Comparison of ENCODE assay signal across 21 cellular contexts in the genomic region with DNA sequence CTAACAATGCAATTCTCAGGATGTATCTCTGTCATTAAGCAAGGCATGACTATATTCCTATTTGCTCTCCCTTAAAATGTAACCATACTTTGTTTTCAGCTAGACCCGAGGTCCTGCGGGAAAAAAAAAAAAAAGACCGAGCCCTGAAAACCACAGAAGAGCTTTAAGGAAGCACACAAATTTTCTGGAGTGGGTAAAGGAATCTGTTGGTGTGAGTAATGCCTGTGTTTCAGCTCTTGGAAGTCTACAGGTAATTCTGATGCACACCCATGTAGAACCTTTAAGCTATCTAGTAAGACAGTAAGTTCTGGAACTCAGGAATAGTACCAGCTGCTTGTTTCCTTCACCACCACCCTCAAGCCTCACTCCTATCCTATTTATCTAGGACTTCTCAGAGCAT.
A peak's percentile ranks its signal among the peaks of the same experiment; 100 is the strongest.
DNase-seq lines count a peak whose midpoint lies in the region; ATAC-seq, FAIRE-seq and TF ChIP-seq lines count a peak whose summit lies in the region.
"Had no signal": no experiment of that assay in that cellular context is flagged by ENCODE, and none has a peak within 500 bp of the region (broad histone marks: within the 10 kb centered on the region; RNA-seq: fewer than 3 reads in every experiment).

No MANE protein-coding gene starts in this region.

- FAIRE-seq in A549 (lab: Jason Lieb, UNC), result no peak
- FAIRE-seq in astrocyte (lab: Jason Lieb, UNC), result no peak
- FAIRE-seq: A204.1, GM12892, H1 had no signal

- H3K27me3 Mint-ChIP-seq in astrocyte (ENCODE audit: low read depth, unreplicated experiment), result no peaks in the 10 kb centered on the region

- H3K4me3 ChIP-seq in A549 (no peak overlapping the region), astrocyte (ENCODE audit: insufficient read depth, low read depth, low read length) (no peak overlapping the region), lung (no peak overlapping the region), tibial nerve (no peak overlapping the region), psoas muscle (no peak overlapping the region)
- H3K4me3 ChIP-seq: GM23248 had no signal

- H3K36me3 Mint-ChIP-seq in astrocyte (ENCODE audit: low read depth, unreplicated experiment), result no peaks in the 10 kb centered on the region
- H3K36me3 Mint-ChIP-seq: CD4-positive, alpha-beta memory T cell had no signal

- no peak overlapping the region for H2AFZ ChIP-seq in astrocyte (ENCODE audit: low read depth, low read length)
- H2AFZ ChIP-seq: GM23248 had no signal

- H3K9me3 ChIP-seq in A549 (no peaks in the 10 kb centered on the region), astrocyte (ENCODE audit: insufficient read depth, low read depth, low read length) (no peaks in the 10 kb centered on the region), lung (ENCODE audit: control insufficient read depth in 2 of 2, insufficient read depth in 1 of 2, low read length in 1 of 2) (no peaks in the 10 kb centered on the region), tibial nerve (no peaks in the 10 kb centered on the region), psoas muscle (no peaks in the 10 kb centered on the region)

- TF ChIP-seq RAD21 in A549 (conservative IDR thresholded peaks at IDR 0.05 in 1 of 2, IDR thresholded peaks at IDR 0.05 in 1 of 2), result no peak

- H3K4me3 Mint-ChIP-seq in astrocyte (ENCODE audit: unreplicated experiment), result no peak overlapping the region
- H3K4me3 Mint-ChIP-seq: CD4-positive, alpha-beta memory T cell had no signal

- no peak for TF ChIP-seq EP300 in A549 (IDR thresholded peaks at IDR 0.05)
- TF ChIP-seq EP300 in tibial nerve (IDR thresholded peaks at IDR 0.05), result no peak

- no peak for TF ChIP-seq POLR2A in A549 (IDR thresholded peaks at IDR 0.05; ENCODE audit: low read length)
- no peak for TF ChIP-seq POLR2A in tibial nerve (IDR thresholded peaks at IDR 0.05)

- POLR2A ChIA-PET in A549 (lab: Yijun Ruan, JAX), result no interaction called here

- H3K4me2 ChIP-seq in A549 (peak overlapping the region; percentile 48), astrocyte (ENCODE audit: low read length) (no peak overlapping the region)

- DNase-seq in A549 (ENCODE audit: low read depth in 1 of 2, low spot score in 1 of 2) (no peak), astrocyte (ENCODE audit: low read depth) (peak; percentile 5), lung (ENCODE audit: low spot score) (no peak), tibial nerve (ENCODE audit: low spot score in 2 of 2) (no peak), psoas muscle (no peak)
- no peak for DNase-seq in activated CD4-positive, CD25-positive, alpha-beta regulatory T cell treated with anti-CD3 and anti-CD28 coated beads, Interleukin-2, amount 50 U/mL, for 72 hours
- DNase-seq: ACHN; AML-193; C1 segment of cervical spinal cord; Calu3; CD4-positive, alpha-beta memory T cell; COR-L47; DMS53; DMS79 treated with DMSO at 0.1 percent for 48 hours; GM23248; H7; HCEC 1CT had no signal

- WGBS in A549 (ENCODE audit: missing lambda C conversion rate), result 79% methylated on average over 3 of the region's 3 CpGs
- 68 to 71% methylated on average over 3 of the region's 3 CpGs for WGBS in lung, 2 donors
- WGBS in tibial nerve, 2 donors, result 71 to 85% methylated on average over 3 of the region's 3 CpGs
- 84 to 89% (median 86%) methylated on average over 3 of the region's 3 CpGs for WGBS in psoas muscle, 3 donors

- TF ChIP-seq CTCF in A549 (IDR thresholded peaks at IDR 0.05) (no peak), astrocyte (IDR thresholded peaks at IDR 0.05; ENCODE audit: insufficient read depth, low read depth, low read length) (no peak), lung (IDR thresholded peaks at IDR 0.05; ENCODE audit: control extremely low read depth, extremely low read depth) (no peak), tibial nerve (IDR thresholded peaks at IDR 0.05) (no peak), psoas muscle (IDR thresholded peaks at IDR 0.05) (no peak)

- H3K4me1 ChIP-seq in A549 (peaks cover 37% of the 10 kb centered on the region), astrocyte (ENCODE audit: insufficient read depth, low read length) (no peaks in the 10 kb centered on the region), lung (ENCODE audit: control insufficient read depth in 2 of 2, insufficient read depth in 2 of 2, low read length in 2 of 2) (peaks cover 0 to 6% of the 10 kb centered on the region in 2 donors), tibial nerve (no peaks in the 10 kb centered on the region), psoas muscle (no peaks in the 10 kb centered on the region)

- no peaks in the 10 kb centered on the region for H3K9me3 Mint-ChIP-seq in astrocyte (ENCODE audit: unreplicated experiment)

- CTCF ChIA-PET in A549 (lab: Yijun Ruan, JAX), result interaction anchor here (0.6 to 1.3 kb wide), 4 partner anchors 11 to 758 kb away, joined by 3 to 6 read pairs (median 3); no protein-coding TSS in a partner anchor

- H3K27me3 ChIP-seq in astrocyte (ENCODE audit: insufficient read depth, low read length) (no peaks in the 10 kb centered on the region), lung (ENCODE audit: control insufficient read depth, insufficient read depth) (no peaks in the 10 kb centered on the region), tibial nerve (no peaks in the 10 kb centered on the region), psoas muscle (ENCODE audit: insufficient read depth in 3 of 3, low read length in 2 of 3) (no peaks in the 10 kb centered on the region)

- intact Hi-C loops in psoas muscle (cut with DNase I), result no loop called here

- H4K20me1 ChIP-seq in astrocyte (ENCODE audit: insufficient read depth, low read length), result no peaks in the 10 kb centered on the region

- ATAC-seq in A549 (peak in 1 of 2 experiments; percentile 34; a peak in 1 of 6 replicates), lung (ENCODE audit: insufficient read depth, low FRiP score) (peak; percentile 55), psoas muscle (no peak)

- H3K27ac ChIP-seq in A549 (peak overlapping the region; percentile 19 to 74; a peak in 4 of 6 replicates), astrocyte (ENCODE audit: low read depth, low read length) (no peak overlapping the region), lung (ENCODE audit: low read depth in 1 of 2, low read length in 1 of 2) (no peak overlapping the region), tibial nerve (no peak overlapping the region), psoas muscle (no peak overlapping the region)
- H3K27ac ChIP-seq: 22Rv1, GM23248 had no signal

- H3K27ac Mint-ChIP-seq in astrocyte (ENCODE audit: unreplicated experiment), result no peak overlapping the region
- H3K27ac Mint-ChIP-seq: CD4-positive, alpha-beta memory T cell had no signal

- H3K9ac ChIP-seq in astrocyte (ENCODE audit: low read length), result no peak overlapping the region
- H3K9ac ChIP-seq: GM23248 had no signal

- no peaks in the 10 kb centered on the region for H3K79me2 ChIP-seq in astrocyte (ENCODE audit: insufficient read depth, low read length)

- H3K4me1 Mint-ChIP-seq in astrocyte (ENCODE audit: low read depth, unreplicated experiment), result peaks cover 2% of the 10 kb centered on the region
- H3K4me1 Mint-ChIP-seq: CD4-positive, alpha-beta memory T cell had no signal

- no peaks in the 10 kb centered on the region for H3K36me3 ChIP-seq in astrocyte (ENCODE audit: insufficient read depth, low read length)
- H3K36me3 ChIP-seq in lung (ENCODE audit: control insufficient read depth in 2 of 2, insufficient read depth in 2 of 2, low read length in 2 of 2), result peaks cover 0 to 3% of the 10 kb centered on the region in 2 donors
- no peaks in the 10 kb centered on the region for H3K36me3 ChIP-seq in tibial nerve
- no peaks in the 10 kb centered on the region for H3K36me3 ChIP-seq in psoas muscle (ENCODE audit: insufficient read depth in 1 of 2, low read depth in 1 of 2)

TF ChIP-seq in A549, 52 proteins besides CTCF, POLR2A, EP300 and RAD21:
- TF ChIP-seq HOXB13 (CRISPR knock-in tag; IDR thresholded peaks at IDR 0.05; ENCODE audit: low read depth), result no peak
- no peak for TF ChIP-seq ZSCAN20 (CRISPR knock-in tag; IDR thresholded peaks at IDR 0.05)

Comparison
In these comparisons a context has a peak if more than half of its experiments do, and no peak if none do; other contexts are left out.
1. H3K27ac ChIP-seq: peak in A549 (2 of 2); none in astrocyte (single experiment), lung (0 of 2), tibial nerve (0 of 4) and psoas muscle (single experiment).